Comparison of ENCODE assay signal across 1 cellular context in the genomic region with DNA sequence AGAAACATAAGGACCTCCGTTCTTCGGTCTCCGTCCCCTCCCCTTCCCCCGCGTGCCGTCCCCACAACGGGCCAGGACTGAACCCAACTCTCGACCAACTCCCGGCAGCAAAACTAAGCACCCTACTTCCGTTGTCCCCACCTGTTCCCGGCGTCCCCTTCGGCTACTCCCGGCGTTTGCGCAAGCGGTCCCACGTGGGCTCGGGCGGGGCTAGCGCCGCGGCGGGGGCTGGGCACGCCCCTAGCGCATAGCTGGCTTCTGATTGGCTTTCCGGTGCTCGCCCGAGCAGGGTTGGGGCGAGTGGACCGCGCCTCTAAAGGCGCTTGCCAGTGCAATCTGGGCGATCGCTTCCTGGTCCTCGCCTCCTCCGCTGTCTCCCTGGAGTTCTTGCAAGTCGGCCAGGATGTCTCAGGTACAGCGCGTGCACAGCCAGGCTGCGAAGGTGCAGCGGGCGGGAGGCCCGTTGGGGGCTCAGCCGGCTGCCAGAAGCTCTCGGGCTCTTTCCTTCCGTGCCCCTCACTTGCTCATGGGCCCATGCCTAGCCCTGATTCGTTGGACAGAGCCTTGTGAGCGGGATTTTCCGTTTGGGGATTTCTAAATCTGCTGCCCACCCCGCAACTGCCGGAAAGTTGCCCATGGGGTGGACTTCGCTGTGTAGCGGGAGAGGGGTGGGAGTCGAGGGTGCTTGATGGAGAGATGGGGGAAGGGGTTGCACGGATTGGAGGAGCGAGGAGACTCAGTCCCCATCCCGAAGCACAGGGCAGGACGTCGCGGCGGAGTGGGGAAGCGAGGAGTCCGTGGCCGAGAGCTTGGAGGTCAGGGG.
TF ChIP-seq lines count a peak whose summit lies in the region.

Gene C2orf76, minus strand, starts transcription at position 186 of the 823 bp plus-strand sequence. CDS start 26,875 bp downstream, outside the sequence.
Gene DBI, plus strand, starts transcription at position 329 of the 823 bp plus-strand sequence. Its CDS starts 75 bp downstream, at position 404.

TF ChIP-seq in HEK293, 187 proteins besides CTCF, POLR2A, EP300 and RAD21 (continued from another document and continues in another):
- TF ChIP-seq ZBTB21 (tag by site-specific recombination; IDR thresholded peaks at IDR 0.05) (no peak), ZNF660 (tag by site-specific recombination; IDR thresholded peaks at IDR 0.05) (no peak), ZNF155 (tag by site-specific recombination; IDR thresholded peaks at IDR 0.05) (no peak), ZNF473 (tag by site-specific recombination; IDR thresholded peaks at IDR 0.05) (no peak), ZNF600 (tag by site-specific recombination; IDR thresholded peaks at IDR 0.05) (no peak), ZNF114 (tag by site-specific recombination; IDR thresholded peaks at IDR 0.05) (no peak), ZNF596 (tag by site-specific recombination; IDR thresholded peaks at IDR 0.05) (no peak), ZNF843 (tag by site-specific recombination; IDR thresholded peaks at IDR 0.05) (no peak), ZNF2 (tag by site-specific recombination; IDR thresholded peaks at IDR 0.05) (0 out of 2 replicates have a peak, but pooled peaks have one; percentile 13), ZNF184 (tag by site-specific recombination; IDR thresholded peaks at IDR 0.05) (no peak), ZBTB48 (tag by site-specific recombination; IDR thresholded peaks at IDR 0.05) (no peak), ZSCAN16 (tag by site-specific recombination; IDR thresholded peaks at IDR 0.05) (no peak), ZFP69B (tag by site-specific recombination; IDR thresholded peaks at IDR 0.05) (0 out of 2 replicates have a peak, but pooled peaks have one; percentile 21), SCRT2 (tag by site-specific recombination; IDR thresholded peaks at IDR 0.05) (peak; percentile 59), ZNF623 (tag by site-specific recombination; IDR thresholded peaks at IDR 0.05) (no peak), GLI2 (tag by site-specific recombination; IDR thresholded peaks at IDR 0.05; ENCODE audit: borderline replicate concordance, low read depth) (no peak), ZNF544 (tag by site-specific recombination; IDR thresholded peaks at IDR 0.05) (no peak), ZBTB10 (tag by site-specific recombination; IDR thresholded peaks at IDR 0.05) (no peak), ZNF121 (tag by site-specific recombination; IDR thresholded peaks at IDR 0.05) (no peak), IKZF3 (tag by site-specific recombination; IDR thresholded peaks at IDR 0.05) (peak; percentile 29; the same call in 1 of the 2 replicates), ZXDB (tag by site-specific recombination; IDR thresholded peaks at IDR 0.05) (peak; percentile 44), ZNF521 (tag by site-specific recombination; IDR thresholded peaks at IDR 0.05) (no peak), HOXD13 (CRISPR knock-in tag; IDR thresholded peaks at IDR 0.05; ENCODE audit: borderline replicate concordance) (no peak), ZNF354C (tag by site-specific recombination; IDR thresholded peaks at IDR 0.05; ENCODE audit: borderline replicate concordance, low read depth) (no peak), SP2 (tag by site-specific recombination; IDR thresholded peaks at IDR 0.05) (peak; percentile 89), ZNF350 (tag by site-specific recombination; IDR thresholded peaks at IDR 0.05) (no peak), RBAK (tag by site-specific recombination; IDR thresholded peaks at IDR 0.05) (no peak), ZSCAN5A (tag by site-specific recombination; IDR thresholded peaks at IDR 0.05) (no peak), ZFP41 (tag by site-specific recombination; IDR thresholded peaks at IDR 0.05; ENCODE audit: borderline replicate concordance) (no peak), ZSCAN23 (tag by site-specific recombination; IDR thresholded peaks at IDR 0.05) (no peak), ZNF248 (tag by site-specific recombination; IDR thresholded peaks at IDR 0.05) (no peak), SP7 (tag by site-specific recombination; IDR thresholded peaks at IDR 0.05) (0 out of 2 replicates have a peak, but pooled peaks have one; percentile 34), WT1 (tag by site-specific recombination; IDR thresholded peaks at IDR 0.05) (0 out of 2 replicates have a peak, but pooled peaks have one; percentile 28), ZNF510 (tag by site-specific recombination; IDR thresholded peaks at IDR 0.05; ENCODE audit: insufficient replicate concordance) (no peak), ZBTB1 (tag by site-specific recombination; IDR thresholded peaks at IDR 0.05) (no peak), ZSCAN30 (tag by site-specific recombination; IDR thresholded peaks at IDR 0.05) (no peak), BCL11A (tag by site-specific recombination; IDR thresholded peaks at IDR 0.05; ENCODE audit: low read depth) (no peak), ZNF274 (IDR thresholded peaks at IDR 0.05; ENCODE audit: low read length) (no peak), ZNF274 (tag by site-specific recombination; IDR thresholded peaks at IDR 0.05; ENCODE audit: borderline replicate concordance) (no peak), ZNF169 (tag by site-specific recombination; IDR thresholded peaks at IDR 0.05) (no peak), ZNF501 (tag by site-specific recombination; IDR thresholded peaks at IDR 0.05) (peak; percentile 43; the same call in 1 of the 2 replicates), ZNF10 (tag by site-specific recombination; IDR thresholded peaks at IDR 0.05) (no peak), ZNF26 (tag by site-specific recombination; IDR thresholded peaks at IDR 0.05) (no peak), ZNF133 (tag by site-specific recombination; IDR thresholded peaks at IDR 0.05) (no peak), ZNF423 (tag by site-specific recombination; IDR thresholded peaks at IDR 0.05) (no peak), ZNF416 (tag by site-specific recombination; IDR thresholded peaks at IDR 0.05) (no peak), ZNF175 (tag by site-specific recombination; IDR thresholded peaks at IDR 0.05) (no peak)
- TF ChIP-seq, protein P1, sequence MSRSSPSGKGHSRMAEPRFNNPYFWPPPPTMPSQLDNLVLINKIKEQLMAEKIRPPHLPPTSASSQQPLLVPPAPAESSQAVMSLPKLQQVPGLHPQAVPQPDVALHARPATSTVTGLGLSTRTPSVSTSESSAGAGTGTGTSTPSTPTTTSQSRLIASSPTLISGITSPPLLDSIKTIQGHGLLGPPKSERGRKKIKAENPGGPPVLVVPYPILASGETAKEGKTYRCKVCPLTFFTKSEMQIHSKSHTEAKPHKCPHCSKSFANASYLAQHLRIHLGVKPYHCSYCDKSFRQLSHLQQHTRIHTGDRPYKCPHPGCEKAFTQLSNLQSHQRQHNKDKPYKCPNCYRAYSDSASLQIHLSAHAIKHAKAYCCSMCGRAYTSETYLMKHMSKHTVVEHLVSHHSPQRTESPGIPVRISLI (tag by site-specific recombination; IDR thresholded peaks at IDR 0.05): no peak
- TF ChIP-seq, protein P2, sequence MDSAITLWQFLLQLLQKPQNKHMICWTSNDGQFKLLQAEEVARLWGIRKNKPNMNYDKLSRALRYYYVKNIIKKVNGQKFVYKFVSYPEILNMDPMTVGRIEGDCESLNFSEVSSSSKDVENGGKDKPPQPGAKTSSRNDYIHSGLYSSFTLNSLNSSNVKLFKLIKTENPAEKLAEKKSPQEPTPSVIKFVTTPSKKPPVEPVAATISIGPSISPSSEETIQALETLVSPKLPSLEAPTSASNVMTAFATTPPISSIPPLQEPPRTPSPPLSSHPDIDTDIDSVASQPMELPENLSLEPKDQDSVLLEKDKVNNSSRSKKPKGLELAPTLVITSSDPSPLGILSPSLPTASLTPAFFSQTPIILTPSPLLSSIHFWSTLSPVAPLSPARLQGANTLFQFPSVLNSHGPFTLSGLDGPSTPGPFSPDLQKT (IDR thresholded peaks at IDR 0.05; ENCODE audit: borderline replicate concordance, low read depth, low read length): no peak; the same call in 1 of the 2 replicates
- TF ChIP-seq, protein P3, sequence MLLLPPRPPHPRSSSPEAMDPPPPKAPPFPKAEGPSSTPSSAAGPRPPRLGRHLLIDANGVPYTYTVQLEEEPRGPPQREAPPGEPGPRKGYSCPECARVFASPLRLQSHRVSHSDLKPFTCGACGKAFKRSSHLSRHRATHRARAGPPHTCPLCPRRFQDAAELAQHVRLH (tag by site-specific recombination; IDR thresholded peaks at IDR 0.05): no peak
- TF ChIP-seq, protein P4, sequence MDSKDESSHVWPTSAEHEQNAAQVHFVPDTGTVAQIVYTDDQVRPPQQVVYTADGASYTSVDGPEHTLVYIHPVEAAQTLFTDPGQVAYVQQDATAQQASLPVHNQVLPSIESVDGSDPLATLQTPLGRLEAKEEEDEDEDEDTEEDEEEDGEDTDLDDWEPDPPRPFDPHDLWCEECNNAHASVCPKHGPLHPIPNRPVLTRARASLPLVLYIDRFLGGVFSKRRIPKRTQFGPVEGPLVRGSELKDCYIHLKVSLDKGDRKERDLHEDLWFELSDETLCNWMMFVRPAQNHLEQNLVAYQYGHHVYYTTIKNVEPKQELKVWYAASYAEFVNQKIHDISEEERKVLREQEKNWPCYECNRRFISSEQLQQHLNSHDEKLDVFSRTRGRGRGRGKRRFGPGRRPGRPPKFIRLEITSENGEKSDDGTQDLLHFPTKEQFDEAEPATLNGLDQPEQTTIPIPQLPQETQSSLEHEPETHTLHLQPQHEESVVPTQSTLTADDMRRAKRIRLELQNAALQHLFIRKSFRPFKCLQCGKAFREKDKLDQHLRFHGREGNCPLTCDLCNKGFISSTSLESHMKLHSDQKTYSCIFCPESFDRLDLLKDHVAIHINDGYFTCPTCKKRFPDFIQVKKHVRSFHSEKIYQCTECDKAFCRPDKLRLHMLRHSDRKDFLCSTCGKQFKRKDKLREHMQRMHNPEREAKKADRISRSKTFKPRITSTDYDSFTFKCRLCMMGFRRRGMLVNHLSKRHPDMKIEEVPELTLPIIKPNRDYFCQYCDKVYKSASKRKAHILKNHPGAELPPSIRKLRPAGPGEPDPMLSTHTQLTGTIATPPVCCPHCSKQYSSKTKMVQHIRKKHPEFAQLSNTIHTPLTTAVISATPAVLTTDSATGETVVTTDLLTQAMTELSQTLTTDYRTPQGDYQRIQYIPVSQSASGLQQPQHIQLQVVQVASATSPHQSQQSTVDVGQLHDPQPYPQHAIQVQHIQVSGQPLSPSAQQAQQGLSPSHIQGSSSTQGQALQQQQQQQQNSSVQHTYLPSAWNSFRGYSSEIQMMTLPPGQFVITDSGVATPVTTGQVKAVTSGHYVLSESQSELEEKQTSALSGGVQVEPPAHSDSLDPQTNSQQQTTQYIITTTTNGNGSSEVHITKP (tag by site-specific recombination; IDR thresholded peaks at IDR 0.05): peak; percentile 43; the same call in 1 of the 2 replicates
- TF ChIP-seq, protein P5, sequence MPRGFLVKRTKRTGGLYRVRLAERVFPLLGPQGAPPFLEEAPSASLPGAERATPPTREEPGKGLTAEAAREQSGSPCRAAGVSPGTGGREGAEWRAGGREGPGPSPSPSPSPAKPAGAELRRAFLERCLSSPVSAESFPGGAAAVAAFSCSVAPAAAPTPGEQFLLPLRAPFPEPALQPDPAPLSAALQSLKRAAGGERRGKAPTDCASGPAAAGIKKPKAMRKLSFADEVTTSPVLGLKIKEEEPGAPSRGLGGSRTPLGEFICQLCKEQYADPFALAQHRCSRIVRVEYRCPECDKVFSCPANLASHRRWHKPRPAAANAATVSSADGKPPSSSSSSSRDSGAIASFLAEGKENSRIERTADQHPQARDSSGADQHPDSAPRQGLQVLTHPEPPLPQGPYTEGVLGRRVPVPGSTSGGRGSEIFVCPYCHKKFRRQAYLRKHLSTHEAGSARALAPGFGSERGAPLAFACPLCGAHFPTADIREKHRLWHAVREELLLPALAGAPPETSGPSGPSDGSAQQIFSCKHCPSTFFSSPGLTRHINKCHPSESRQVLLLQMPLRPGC (tag by site-specific recombination; IDR thresholded peaks at IDR 0.05): no peak
